Comparison of ENCODE assay signal across 8 cellular contexts in genomic region chr5:17218353-17219005, GRCh38. TPM values are rescaled to one million over a fixed set of nuclear protein-coding genes. Genes with fewer than 3 reads are reported as not detected.
DNase-seq lines count a peak whose midpoint lies in the region; ATAC-seq and TF ChIP-seq lines count a peak whose summit lies in the region.

No MANE protein-coding gene starts in this region.

- H3K4me3 ChIP-seq in SK-N-SH (ENCODE audit: low read depth in 2 of 2, low read length in 1 of 2), result peak overlapping the region; percentile 76 to 88
- peak overlapping the region; percentile 48 to 61 (median 50) for H3K4me3 ChIP-seq in esophagus muscularis mucosa

- H3K9me3 ChIP-seq in SK-N-SH (no peaks in the 10 kb centered on the region), esophagus muscularis mucosa (no peaks in the 10 kb centered on the region)

- peaks cover 20 to 62% (median 33%) of the 10 kb centered on the region in 5 donors for H3K27me3 Mint-ChIP-seq in naive thymus-derived CD8-positive, alpha-beta T cell
- peaks cover 47% of the 10 kb centered on the region for H3K27me3 Mint-ChIP-seq in activated T-helper 2 cell treated with anti-CD3 and anti-CD28 coated beads, Interferon-gamma antibody, Interleukin-2, Interleukin-4, amounts not matched to agents 10 μg/mL and 5 μg/mL and 100 μg/mL, durations not matched to agents 14 hours and 24 hours and 36 hours (ENCODE audit: low read depth)

- H3K27ac ChIP-seq in SK-N-SH (ENCODE audit: low read depth in 2 of 2, low read length in 1 of 2) (peak overlapping the region in 1 of 2 experiments; percentile 58; a peak in 2 of 4 replicates), esophagus muscularis mucosa (replicated peaks in 1 of 4) (peak overlapping the region in 1 of 4 donors; percentile 5)

- TF ChIP-seq CTCF in SK-N-SH (IDR thresholded peaks at IDR 0.05) (no peak), esophagus muscularis mucosa (IDR thresholded peaks at IDR 0.05) (no peak)

- H3K9me2 ChIP-seq in SK-N-SH, result no peaks in the 10 kb centered on the region

- peak overlapping the region; percentile 92 for H3K4me2 ChIP-seq in SK-N-SH

- H3K27me3 ChIP-seq in SK-N-SH (ENCODE audit: insufficient read depth) (no peaks in the 10 kb centered on the region), esophagus muscularis mucosa (peaks cover 0 to 81% (median 29%) of the 10 kb centered on the region in 4 donors)

- 1% methylated on average over 15 of the region's 45 CpGs for WGBS in SK-N-SH (ENCODE audit: low lambda C conversion rate)
- WGBS in esophagus muscularis mucosa, result under 1% methylated on average over 20 of the region's 45 CpGs

- H3K4me3 Mint-ChIP-seq in naive thymus-derived CD8-positive, alpha-beta T cell, result peak overlapping the region; percentile 53 to 79 (median 66)
- no peak overlapping the region for H3K4me3 Mint-ChIP-seq in activated T-helper 2 cell treated with anti-CD3 and anti-CD28 coated beads, Interferon-gamma antibody, Interleukin-2, Interleukin-4, amounts not matched to agents 10 μg/mL and 5 μg/mL and 100 μg/mL, durations not matched to agents 14 hours and 24 hours and 36 hours (ENCODE audit: low read depth)

- H3K79me2 ChIP-seq in SK-N-SH (ENCODE audit: insufficient read depth), result peaks cover 53% of the 10 kb centered on the region

- no peak for ATAC-seq in Right ventricle myocardium inferior
- ATAC-seq in HG02885 (IDR thresholded peaks at IDR 0.05; ENCODE audit: poor library complexity, unreplicated experiment), result peak; percentile 35
- ATAC-seq in naive thymus-derived CD8-positive, alpha-beta T cell, result no peak

- peaks cover 0 to 6% (median 2%) of the 10 kb centered on the region in 3 donors for H3K36me3 Mint-ChIP-seq in naive thymus-derived CD8-positive, alpha-beta T cell
- H3K36me3 Mint-ChIP-seq in activated T-helper 2 cell treated with anti-CD3 and anti-CD28 coated beads, Interferon-gamma antibody, Interleukin-2, Interleukin-4, amounts not matched to agents 10 μg/mL and 5 μg/mL and 100 μg/mL, durations not matched to agents 14 hours and 24 hours and 36 hours (ENCODE audit: low read depth), result no peaks in the 10 kb centered on the region

- peaks cover 8 to 31% (median 20%) of the 10 kb centered on the region in 4 donors for H3K4me1 Mint-ChIP-seq in naive thymus-derived CD8-positive, alpha-beta T cell
- peaks cover 6% of the 10 kb centered on the region for H3K4me1 Mint-ChIP-seq in activated T-helper 2 cell treated with anti-CD3 and anti-CD28 coated beads, Interferon-gamma antibody, Interleukin-2, Interleukin-4, amounts not matched to agents 10 μg/mL and 5 μg/mL and 100 μg/mL, durations not matched to agents 14 hours and 24 hours and 36 hours (ENCODE audit: low read depth)

- H3F3A ChIP-seq in SK-N-SH (replicated peaks; ENCODE audit: insufficient read depth), result peaks cover 16% of the 10 kb centered on the region

- peak overlapping the region in 1 of 10 donors; percentile 63 for H3K27ac Mint-ChIP-seq in naive thymus-derived CD8-positive, alpha-beta T cell
- H3K27ac Mint-ChIP-seq in activated T-helper 2 cell treated with anti-CD3 and anti-CD28 coated beads, Interferon-gamma antibody, Interleukin-2, Interleukin-4, amounts not matched to agents 10 μg/mL and 5 μg/mL and 100 μg/mL, durations not matched to agents 14 hours and 24 hours and 36 hours, result no peak overlapping the region

- H4K20me1 ChIP-seq in SK-N-SH (ENCODE audit: insufficient read depth), result no peaks in the 10 kb centered on the region

- DNase-seq in Right ventricle myocardium inferior (ENCODE audit: missing footprints) (peak; percentile 66), cardiac septum (ENCODE audit: low spot score) (no peak), SK-N-SH (peak; percentile 58), esophagus muscularis mucosa (ENCODE audit: extremely low spot score) (no peak), NCI-H2196 (lab: John Stamatoyannopoulos, UW; ENCODE audit: unreplicated experiment) (no peak)
- DNase-seq in naive thymus-derived CD8-positive, alpha-beta T cell, result no peak
- DNase-seq in activated T-helper 2 cell treated with anti-CD3 and anti-CD28 coated beads, Interferon-gamma antibody, Interleukin-2, Interleukin-4, amounts not matched to agents 10 μg/mL and 5 μg/mL and 100 μg/mL, durations not matched to agents 14 hours and 24 hours and 36 hours (ENCODE audit: low spot score), result no peak

- peaks cover 0 to 4% of the 10 kb centered on the region in 2 experiments for H3K36me3 ChIP-seq in SK-N-SH (replicated peaks in 1 of 2; ENCODE audit: control insufficient read depth in 1 of 2, insufficient read depth in 2 of 2, low read length in 1 of 2)
- no peaks in the 10 kb centered on the region for H3K36me3 ChIP-seq in esophagus muscularis mucosa

- H2AFZ ChIP-seq in SK-N-SH (ENCODE audit: low read depth), result peak overlapping the region; percentile 92

- peak overlapping the region; percentile 76 for H3K9ac ChIP-seq in SK-N-SH

- H3K4me1 ChIP-seq in SK-N-SH (ENCODE audit: control insufficient read depth in 1 of 2, insufficient read depth in 2 of 2, low read depth in 1 of 2, low read length in 1 of 2) (peaks cover 2 to 27% of the 10 kb centered on the region in 2 experiments; a peak in 3 of 4 replicates), esophagus muscularis mucosa (peaks cover 6 to 31% (median 30%) of the 10 kb centered on the region in 4 donors)

- POLR2A ChIA-PET in SK-N-SH (lab: Yijun Ruan, JAX), result no interaction called here
- POLR2A ChIA-PET in naive thymus-derived CD8-positive, alpha-beta T cell (lab: Charles Lee), result no interaction called here

- no peak for TF ChIP-seq POLR2A in esophagus muscularis mucosa (IDR thresholded peaks at IDR 0.05; ENCODE audit: low read depth)

- no peak for TF ChIP-seq RAD21 in SK-N-SH (IDR thresholded peaks at IDR 0.05; ENCODE audit: low read length)

- intact Hi-C loops in Right ventricle myocardium inferior (cut with DNase I), result no loop called here
- intact Hi-C loops in cardiac septum (cut with DNase I), result loop anchor here (5.0 kb wide), 1 partner anchor 1099 kb away; no protein-coding TSS in a partner anchor
- intact Hi-C loops in esophagus muscularis mucosa (cut with DNase I), result loop anchor here (5.0 kb wide), 1 partner anchor 1099 kb away; no protein-coding TSS in a partner anchor
- intact Hi-C loops in activated T-helper 2 cell treated with anti-CD3 and anti-CD28 coated beads, Interferon-gamma antibody, Interleukin-2, Interleukin-4, amounts not matched to agents 10 μg/mL and 5 μg/mL and 100 μg/mL, durations not matched to agents 14 hours and 24 hours and 36 hours (cut with micrococcal nuclease), result no loop called here

- TF ChIP-seq EP300 in SK-N-SH (IDR thresholded peaks at IDR 0.05; ENCODE audit: borderline replicate concordance in 1 of 2, low read depth in 1 of 2, low read length in 1 of 2) (no peak), esophagus muscularis mucosa (IDR thresholded peaks at IDR 0.05) (no peak)

- CTCF ChIA-PET in SK-N-SH (lab: Yijun Ruan, JAX), result interaction anchor here (0.6 to 5.2 kb wide), 3 partner anchors 1064 to 1086 kb away, joined by 3 to 81 read pairs (median 5); no protein-coding TSS in a partner anchor

- peaks cover 0 to 14% (median 0%) of the 10 kb centered on the region in 9 donors for H3K9me3 Mint-ChIP-seq in naive thymus-derived CD8-positive, alpha-beta T cell
- H3K9me3 Mint-ChIP-seq in activated T-helper 2 cell treated with anti-CD3 and anti-CD28 coated beads, Interferon-gamma antibody, Interleukin-2, Interleukin-4, amounts not matched to agents 10 μg/mL and 5 μg/mL and 100 μg/mL, durations not matched to agents 14 hours and 24 hours and 36 hours, result no peaks in the 10 kb centered on the region

TF ChIP-seq in SK-N-SH, 30 proteins besides CTCF, POLR2A, EP300 and RAD21 (continues in another document):
- TF ChIP-seq FOXJ3 (CRISPR knock-in tag; IDR thresholded peaks at IDR 0.05) (no peak), TEAD4 (IDR thresholded peaks at IDR 0.05; ENCODE audit: borderline replicate concordance, insufficient read depth) (no peak), MAX (IDR thresholded peaks at IDR 0.05; ENCODE audit: low read depth) (no peak), EZH2phosphoT487 (IDR thresholded peaks at IDR 0.05; ENCODE audit: borderline replicate concordance, low read depth) (no peak), RFX5 (IDR thresholded peaks at IDR 0.05; ENCODE audit: low read length) (no peak), PBX3 (IDR thresholded peaks at IDR 0.05) (no peak), MEF2A (IDR thresholded peaks at IDR 0.05; ENCODE audit: borderline replicate concordance, low read depth) (no peak)

RNA-seq across cellular contexts. Expression of gene BASP1, which starts 1.0 kb away (rescaled TPM):
- total RNA-seq in Right ventricle myocardium inferior (3.2 TPM), cardiac septum (3.9 TPM), esophagus muscularis mucosa (10 to 100 TPM in 1 of 4 donors, 1 to 10 TPM in 3; 5.4 to 19.7 (median 6.6) TPM)
- polyA plus RNA-seq in SK-N-SH (2012; rRNA removed), result 77.8 and 107 TPM in 2 replicates
- 94.2 and 104 TPM in 2 replicates for polyA plus RNA-seq in SK-N-SH (2012; cell fraction: cytosol; rRNA removed)
- polyA plus RNA-seq in SK-N-SH (2012; cell fraction: nucleus; rRNA removed), result 33.6 and 36.0 TPM in 2 replicates
- 1 to 10 TPM; 1.5 to 2.4 TPM for total RNA-seq in naive thymus-derived CD8-positive, alpha-beta T cell
- polyA plus RNA-seq in naive thymus-derived CD8-positive, alpha-beta T cell, result under 1 TPM in 2 of 3 donors, not detected in 1; 0.09 to 0.16 TPM
- 0.64 and 0.73 TPM in 2 replicates for total RNA-seq in activated T-helper 2 cell treated with anti-CD3 and anti-CD28 coated beads, Interferon-gamma antibody, Interleukin-2, Interleukin-4, amounts not matched to agents 10 μg/mL and 5 μg/mL and 100 μg/mL, durations not matched to agents 14 hours and 24 hours and 36 hours

Comparison
In these comparisons a context has a peak if more than half of its experiments do, and no peak if none do; other contexts are left out.
1. DNase-seq: peak in Right ventricle myocardium inferior (single experiment) and SK-N-SH (single experiment); none in cardiac septum (single experiment), esophagus muscularis mucosa (single experiment), naive thymus-derived CD8-positive, alpha-beta T cell (0 of 10), NCI-H2196 (single experiment) and activated T-helper 2 cell treated with anti-CD3 and anti-CD28 coated beads, Interferon-gamma antibody, Interleukin-2, Interleukin-4, amounts not matched to agents 10 μg/mL and 5 μg/mL and 100 μg/mL, durations not matched to agents 14 hours and 24 hours and 36 hours (single experiment).
2. intact Hi-C loops: an anchor here in cardiac septum (5.0 kb wide) and esophagus muscularis mucosa (5.0 kb wide); none called in Right ventricle myocardium inferior and activated T-helper 2 cell treated with anti-CD3 and anti-CD28 coated beads, Interferon-gamma antibody, Interleukin-2, Interleukin-4, amounts not matched to agents 10 μg/mL and 5 μg/mL and 100 μg/mL, durations not matched to agents 14 hours and 24 hours and 36 hours.